Comparison of ENCODE assay signal across 8 cellular contexts in the genomic region with DNA sequence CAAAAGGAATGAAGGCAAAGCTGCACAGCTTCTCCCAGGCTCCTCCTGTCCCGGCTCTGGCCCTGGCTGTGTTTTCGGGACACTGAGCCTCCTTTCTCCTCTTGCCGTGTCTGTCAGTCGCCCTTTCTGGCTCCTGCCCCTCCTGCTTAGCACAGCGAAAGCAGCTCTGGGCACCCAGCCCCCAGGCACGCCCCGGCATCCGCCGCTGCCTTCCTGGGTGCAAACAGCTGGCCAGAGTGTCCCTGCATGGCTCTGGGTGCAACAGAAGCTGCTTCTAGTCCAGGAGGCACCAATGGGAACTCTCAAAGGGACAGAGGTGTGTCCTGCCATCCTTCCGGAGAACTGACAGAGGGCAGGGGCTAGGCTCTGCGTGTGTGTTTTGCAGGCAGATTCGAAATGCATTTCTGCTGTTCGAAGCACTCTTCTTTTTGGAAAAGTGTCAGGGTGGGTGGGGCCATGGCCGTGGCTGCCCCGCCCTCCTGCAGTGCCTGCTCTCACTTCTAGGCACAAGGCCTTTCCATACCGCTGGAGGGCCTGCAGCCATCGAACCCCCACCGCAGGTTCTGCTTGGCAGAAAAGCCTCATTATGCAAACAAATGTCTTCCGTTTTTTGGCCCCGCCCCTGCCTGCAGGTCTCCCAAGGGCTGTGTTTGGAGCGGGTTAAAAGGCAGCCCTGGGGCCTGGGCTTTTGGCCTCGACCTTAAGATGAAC. TPM values are rescaled to one million over a fixed set of nuclear protein-coding genes. Genes with fewer than 3 reads are reported as not detected.
A peak's percentile ranks its signal among the peaks of the same experiment; 100 is the strongest.
DNase-seq lines count a peak whose midpoint lies in the region; ATAC-seq and TF ChIP-seq lines count a peak whose summit lies in the region.

No MANE protein-coding gene starts in this region.

- H3K9me3 Mint-ChIP-seq in glutamatergic neuron (ENCODE audit: unreplicated experiment) = no peaks in the 10 kb centered on the region

- H3K4me1 ChIP-seq in thyroid gland = peaks cover 30 to 53% of the 10 kb centered on the region in 2 donors

- WGBS in thyroid gland, 2 donors = 42 to 45% methylated on average over 12 to 22 of the region's 22 CpGs

- intact Hi-C loops in thyroid gland (cut with DNase I) = no loop called here

- TF ChIP-seq CTCF in RWPE1 (conservative IDR thresholded peaks at IDR 0.05; ENCODE audit: low read depth) = no peak
- no peak for TF ChIP-seq CTCF in glutamatergic neuron (IDR thresholded peaks at IDR 0.05; ENCODE audit: partially characterized antibody, unreplicated experiment)
- TF ChIP-seq CTCF in thyroid gland (IDR thresholded peaks at IDR 0.05) = no peak

- H3K27me3 ChIP-seq in thyroid gland = no peaks in the 10 kb centered on the region

- H3K9me3 ChIP-seq in thyroid gland = no peaks in the 10 kb centered on the region

- DNase-seq in NCI-H82 (lab: John Stamatoyannopoulos, UW) (peak; percentile 39), NCI-H82 treated with DMSO at 0.1 percent for 48 hours (lab: John Stamatoyannopoulos, UW; ENCODE audit: unreplicated experiment) (no peak), RWPE1 (ENCODE audit: low spot score) (no peak), glutamatergic neuron (peak; percentile 50), thyroid gland (peak; percentile 48 to 49), occipital lobe (lab: John Stamatoyannopoulos, UW) (no peak)

- ATAC-seq in HG02884 (IDR thresholded peaks at IDR 0.05; ENCODE audit: unreplicated experiment) = peak; percentile 77
- no peak for ATAC-seq in GM21381 (IDR thresholded peaks at IDR 0.05; ENCODE audit: unreplicated experiment)

- H3K27me3 Mint-ChIP-seq in glutamatergic neuron (ENCODE audit: unreplicated experiment) = peaks cover 4% of the 10 kb centered on the region

- peaks cover 28% of the 10 kb centered on the region for H3K4me1 Mint-ChIP-seq in glutamatergic neuron (ENCODE audit: low read depth, unreplicated experiment)

- H3K36me3 Mint-ChIP-seq in glutamatergic neuron (ENCODE audit: unreplicated experiment) = no peaks in the 10 kb centered on the region

- POLR2A ChIA-PET in RWPE1 (lab: Yijun Ruan, JAX; ENCODE audit: low non-redundant PET) = no interaction called here

- H3K4me3 Mint-ChIP-seq in glutamatergic neuron (ENCODE audit: unreplicated experiment) = peak overlapping the region; percentile 7

- H3K27ac ChIP-seq in RWPE1 (peak overlapping the region; percentile 71), thyroid gland (peak overlapping the region in 2 of 3 donors; percentile 50 to 51)

- CTCF ChIA-PET in RWPE1 (lab: Yijun Ruan, JAX) = interaction anchor here (0.6 to 1.9 kb wide), 7 partner anchors 9 to 1142 kb away, joined by 3 to 11 read pairs (median 4); no protein-coding TSS in a partner anchor

- H3K36me3 ChIP-seq in thyroid gland = no peaks in the 10 kb centered on the region

- peak overlapping the region; percentile 78 for H3K27ac Mint-ChIP-seq in glutamatergic neuron (ENCODE audit: unreplicated experiment)

- H3K4me3 ChIP-seq in thyroid gland (replicated peaks in 1 of 3) = no peak overlapping the region

- TF ChIP-seq POLR2A in thyroid gland (IDR thresholded peaks at IDR 0.05) = no peak

RNA-seq across cellular contexts. Expression of a gene that starts 15.5 kb away (rescaled TPM):
- total RNA-seq in glutamatergic neuron (ENCODE audit: unreplicated experiment) (78.7 TPM), thyroid gland (100 to 1,000 TPM in 1 of 4 donors, 10 to 100 TPM in 2, 1 to 10 TPM in 1; 5.3 to 113 (median 62.8) TPM), occipital lobe (37.1 TPM)

RNA-seq across cellular contexts. Expression of a gene that starts 27.7 kb away (rescaled TPM):
- total RNA-seq in glutamatergic neuron (ENCODE audit: unreplicated experiment) = 70.5 TPM
- total RNA-seq in thyroid gland = 10 to 100 TPM; 50.0 to 67.6 (median 63.7) TPM
- 21.5 TPM for total RNA-seq in occipital lobe

RNA-seq across cellular contexts. Expression of a gene that starts 29.3 kb away (rescaled TPM):
- total RNA-seq in glutamatergic neuron (ENCODE audit: unreplicated experiment) (12.6 TPM), thyroid gland (10 to 100 TPM; 15.3 to 26.6 (median 20.6) TPM), occipital lobe (12.3 TPM)

RNA-seq across cellular contexts. Expression of a gene that starts 36.1 kb away (rescaled TPM):
- total RNA-seq in glutamatergic neuron (ENCODE audit: unreplicated experiment) (15.6 TPM), thyroid gland (10 to 100 TPM in 3 of 4 donors, 1 to 10 TPM in 1; 9.9 to 14.6 (median 12.4) TPM), occipital lobe (20.1 TPM)

Comparison
In these comparisons a context has a peak if more than half of its experiments do, and no peak if none do; other contexts are left out.
1. DNase-seq: peak in NCI-H82 (single experiment), glutamatergic neuron (single experiment) and thyroid gland (2 of 2); none in NCI-H82 treated with DMSO at 0.1 percent for 48 hours (single experiment), RWPE1 (single experiment) and occipital lobe (single experiment).